In the genomic region with DNA sequence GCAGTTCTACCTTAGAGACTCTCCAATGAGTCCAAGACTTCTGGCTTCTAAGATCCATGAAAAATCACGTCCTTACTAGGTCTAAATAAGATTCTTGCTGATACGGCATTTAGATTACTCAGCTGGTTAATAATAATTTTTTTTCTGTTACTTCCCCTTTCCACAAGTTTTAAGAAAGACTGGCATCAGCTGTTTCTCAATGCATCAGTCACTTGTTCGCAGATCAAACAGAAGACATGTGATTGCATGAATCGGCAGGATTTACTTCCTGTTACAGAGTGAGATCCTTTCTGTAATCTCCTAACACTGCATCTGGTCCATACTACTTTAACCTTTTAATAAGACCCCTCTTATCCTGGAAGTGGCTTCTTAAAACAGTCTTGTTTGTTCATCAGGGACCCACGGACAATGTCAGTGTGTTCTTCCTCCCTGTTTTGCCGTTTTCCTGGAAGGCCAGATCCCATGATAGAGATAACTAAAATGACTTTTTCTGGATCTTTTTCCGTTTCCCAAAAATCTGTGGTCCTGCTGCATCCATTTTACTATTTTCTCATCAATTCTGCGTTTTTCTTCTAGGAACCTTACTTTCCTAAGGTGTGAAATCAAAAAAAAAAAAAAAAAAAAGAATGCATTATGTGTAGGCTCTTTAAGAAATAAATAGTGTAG, we compare ENCODE assay signal across 15 cellular contexts. TPM values are rescaled to one million over a fixed set of nuclear protein-coding genes. Genes with fewer than 3 reads are reported as not detected.
DNase-seq lines count a peak whose midpoint lies in the region; ATAC-seq and TF ChIP-seq lines count a peak whose summit lies in the region.
"Had no signal": no experiment of that assay in that cellular context is flagged by ENCODE, and none has a peak within 500 bp of the region (broad histone marks: within the 10 kb centered on the region; RNA-seq: fewer than 3 reads in every experiment).

No MANE protein-coding gene starts in this region.

- DNase-seq in activated CD4-positive, alpha-beta T cell treated with anti-CD3 and anti-CD28 coated beads for 36 hours = no peak
- DNase-seq in activated CD4-positive, alpha-beta T cell treated with anti-CD3 and anti-CD28 coated beads for 4 hours = no peak
- peak; percentile 9 for DNase-seq in amniotic epithelial cell (ENCODE audit: low read depth)
- no peak for DNase-seq in left lung
- no peak for DNase-seq in GM10248 (ENCODE audit: extremely low spot score)
- DNase-seq in SHP77 treated with DMSO at 0.1 percent for 48 hours (lab: John Stamatoyannopoulos, UW) = no peak
- no peak for DNase-seq in activated naive CD8-positive, alpha-beta T cell treated with anti-CD3 and anti-CD28 coated beads for 36 hours
- DNase-seq: cerebellar nuclear complex; natural killer cell; NCI-H524 treated with DMSO at 0.1 percent for 48 hours; stimulated activated CD4-positive, alpha-beta T cell treated with anti-CD3 and anti-CD28 coated beads, Interleukin-2, amount 100 ng/mL, for 24 hours; testis had no signal

- POLR2A ChIA-PET in activated CD4-positive, alpha-beta T cell treated with anti-CD3 and anti-CD28 coated beads for 36 hours (lab: Charles Lee) = no interaction called here
- POLR2A ChIA-PET in GM10248 (lab: Yijun Ruan, JAX) = no interaction called here

- ATAC-seq in activated CD4-positive, alpha-beta T cell treated with anti-CD3 and anti-CD28 coated beads for 36 hours = peak; percentile 33
- ATAC-seq in left lung = peak; percentile 71
- ATAC-seq in HG03354 (IDR thresholded peaks at IDR 0.05; ENCODE audit: poor library complexity, severe bottlenecking, unreplicated experiment) = no peak
- ATAC-seq: activated T-helper 17 cell treated with anti-CD3 and anti-CD28 coated beads, Interleukin-2, amount 50 U/mL, for 72 hours had no signal

- CTCF ChIA-PET in activated CD4-positive, alpha-beta T cell treated with anti-CD3 and anti-CD28 coated beads for 36 hours (lab: Charles Lee) = interaction anchor here (0.7 to 3.6 kb wide), 3 partner anchors 8 to 200 kb away, joined by 3 to 14 read pairs (median 12); no protein-coding TSS in a partner anchor
- CTCF ChIA-PET in GM10248 (lab: Yijun Ruan, JAX) = interaction anchor here (3.8 to 6.8 kb wide), 2 partner anchors 11 to 200 kb away, joined by 21 to 74 read pairs; no protein-coding TSS in a partner anchor

- H3K27ac ChIP-seq in left lung = peak overlapping the region; percentile 67 to 88
- H3K27ac ChIP-seq: testis had no signal

- intact Hi-C loops in activated CD4-positive, alpha-beta T cell treated with anti-CD3 and anti-CD28 coated beads for 36 hours (cut with DNase I, micrococcal nuclease) = no loop called here
- intact Hi-C loops in left lung (cut with DNase I) = no loop called here

- no peak overlapping the region for H3K4me3 Mint-ChIP-seq in activated CD4-positive, alpha-beta T cell treated with anti-CD3 and anti-CD28 coated beads for 36 hours
- no peak overlapping the region for H3K4me3 Mint-ChIP-seq in activated naive CD8-positive, alpha-beta T cell treated with anti-CD3 and anti-CD28 coated beads for 36 hours
- H3K4me3 Mint-ChIP-seq: activated T-helper 17 cell treated with anti-CD3 and anti-CD28 coated beads, Interleukin-2, amount 50 U/mL, for 72 hours; natural killer cell had no signal

- no peaks in the 10 kb centered on the region for H3K9me3 Mint-ChIP-seq in activated CD4-positive, alpha-beta T cell treated with anti-CD3 and anti-CD28 coated beads for 36 hours (ENCODE audit: low read depth)
- no peaks in the 10 kb centered on the region for H3K9me3 Mint-ChIP-seq in activated naive CD8-positive, alpha-beta T cell treated with anti-CD3 and anti-CD28 coated beads for 36 hours
- H3K9me3 Mint-ChIP-seq: activated T-helper 17 cell treated with anti-CD3 and anti-CD28 coated beads, Interleukin-2, amount 50 U/mL, for 72 hours; IgD-negative memory B cell; natural killer cell had no signal

- H3K4me1 Mint-ChIP-seq in activated CD4-positive, alpha-beta T cell treated with anti-CD3 and anti-CD28 coated beads for 36 hours = peaks cover 5% of the 10 kb centered on the region
- peaks cover 8% of the 10 kb centered on the region for H3K4me1 Mint-ChIP-seq in activated naive CD8-positive, alpha-beta T cell treated with anti-CD3 and anti-CD28 coated beads for 36 hours
- H3K4me1 Mint-ChIP-seq: activated T-helper 17 cell treated with anti-CD3 and anti-CD28 coated beads, Interleukin-2, amount 50 U/mL, for 72 hours; natural killer cell had no signal

- H3K36me3 ChIP-seq in left lung = peaks cover 0 to 30% of the 10 kb centered on the region in 2 donors

- no peak overlapping the region for H3K27ac Mint-ChIP-seq in activated CD4-positive, alpha-beta T cell treated with anti-CD3 and anti-CD28 coated beads for 36 hours
- H3K27ac Mint-ChIP-seq in activated naive CD8-positive, alpha-beta T cell treated with anti-CD3 and anti-CD28 coated beads for 36 hours = no peak overlapping the region
- H3K27ac Mint-ChIP-seq: activated T-helper 17 cell treated with anti-CD3 and anti-CD28 coated beads, Interleukin-2, amount 50 U/mL, for 72 hours; IgD-negative memory B cell; natural killer cell had no signal

- peaks cover 0 to 73% of the 10 kb centered on the region in 2 donors for H3K4me1 ChIP-seq in left lung
- H3K4me1 ChIP-seq: testis had no signal

- H3K27me3 ChIP-seq in left lung = no peaks in the 10 kb centered on the region
- H3K27me3 ChIP-seq: testis had no signal

- TF ChIP-seq CTCF in left lung (IDR thresholded peaks at IDR 0.05) = no peak
- TF ChIP-seq CTCF in GM10248 (IDR thresholded peaks at IDR 0.05; ENCODE audit: control extremely low read depth, extremely low read depth, low read depth, missing control alignments) = no peak

- no peaks in the 10 kb centered on the region for H3K9me3 ChIP-seq in left lung
- H3K9me3 ChIP-seq: testis had no signal

- peak overlapping the region in 1 of 2 donors; percentile 9 for H3K4me3 ChIP-seq in left lung
- H3K4me3 ChIP-seq: testis had no signal

- H3K36me3 Mint-ChIP-seq in activated CD4-positive, alpha-beta T cell treated with anti-CD3 and anti-CD28 coated beads for 36 hours (ENCODE audit: low read depth) = peaks cover 10% of the 10 kb centered on the region
- peaks cover 18% of the 10 kb centered on the region for H3K36me3 Mint-ChIP-seq in activated naive CD8-positive, alpha-beta T cell treated with anti-CD3 and anti-CD28 coated beads for 36 hours
- H3K36me3 Mint-ChIP-seq: natural killer cell had no signal

- H3K27me3 Mint-ChIP-seq in activated CD4-positive, alpha-beta T cell treated with anti-CD3 and anti-CD28 coated beads for 36 hours = no peaks in the 10 kb centered on the region
- peaks cover 4% of the 10 kb centered on the region for H3K27me3 Mint-ChIP-seq in activated naive CD8-positive, alpha-beta T cell treated with anti-CD3 and anti-CD28 coated beads for 36 hours
- H3K27me3 Mint-ChIP-seq: activated T-helper 17 cell treated with anti-CD3 and anti-CD28 coated beads, Interleukin-2, amount 50 U/mL, for 72 hours; IgD-negative memory B cell had no signal

RNA-seq across cellular contexts. Expression of gene NPL, which starts 6.1 kb away (rescaled TPM):
- total RNA-seq in activated CD4-positive, alpha-beta T cell treated with anti-CD3 and anti-CD28 coated beads for 36 hours = 1 to 10 TPM; 4.0 to 5.6 TPM
- total RNA-seq in left lung = 10 to 100 TPM; 35.2 to 73.5 TPM
- total RNA-seq in activated naive CD8-positive, alpha-beta T cell treated with anti-CD3 and anti-CD28 coated beads for 36 hours = 1 to 10 TPM; 4.7 to 5.4 TPM

RNA-seq across cellular contexts. Expression of gene DHX9, which starts 43.5 kb away (rescaled TPM):
- 100 to 1,000 TPM; 244 to 255 TPM for total RNA-seq in activated CD4-positive, alpha-beta T cell treated with anti-CD3 and anti-CD28 coated beads for 36 hours
- total RNA-seq in left lung = 100 to 1,000 TPM; 109 to 160 TPM
- 100 to 1,000 TPM; 310 to 318 TPM for total RNA-seq in activated naive CD8-positive, alpha-beta T cell treated with anti-CD3 and anti-CD28 coated beads for 36 hours

Comparison
In these comparisons a context has a peak if more than half of its experiments do, and no peak if none do; other contexts are left out.
1. RNA of gene NPL, which starts 6.1 kb away (total RNA-seq): 35.2 to 73.5 TPM in left lung; 4.0 to 5.6 TPM in activated CD4-positive, alpha-beta T cell treated with anti-CD3 and anti-CD28 coated beads for 36 hours and 4.7 to 5.4 TPM in activated naive CD8-positive, alpha-beta T cell treated with anti-CD3 and anti-CD28 coated beads for 36 hours; every median in the first group is over 4 times any median in the second.